In the genomic region with DNA sequence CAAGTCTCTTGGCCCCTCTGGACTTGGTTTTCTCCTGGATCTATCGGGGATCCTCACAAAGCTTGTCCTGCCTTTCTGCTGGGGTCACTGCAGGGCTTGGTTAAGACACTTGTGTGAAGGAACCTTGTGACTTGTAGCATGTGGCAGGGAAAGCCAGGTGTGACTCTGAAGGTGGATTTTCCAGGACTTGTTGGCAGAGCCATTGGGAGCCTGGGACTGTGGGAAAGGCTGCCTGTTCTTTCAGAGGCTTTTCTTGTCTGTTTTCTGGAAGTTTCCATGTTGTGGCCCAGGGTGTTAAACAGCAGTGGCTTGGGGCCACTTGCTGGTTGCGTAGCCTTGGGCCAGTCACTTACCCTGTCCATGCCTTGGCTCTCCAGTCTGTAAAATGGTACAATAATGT, we compare ENCODE assay signal across 14 cellular contexts.
"Had no signal": no experiment of that assay in that cellular context is flagged by ENCODE, and none has a peak within 500 bp of the region (broad histone marks: within the 10 kb centered on the region; RNA-seq: fewer than 3 reads in every experiment).

No MANE protein-coding gene starts in this region.

- ATAC-seq: naive thymus-derived CD4-positive, alpha-beta T cell; psoas muscle; sciatic nerve; T-cell had no signal

- H3K27me3 ChIP-seq: neutrophil, testis had no signal

- H3K9me3 ChIP-seq: neutrophil, psoas muscle, testis had no signal

- H3K27ac ChIP-seq: neutrophil, psoas muscle, SK-N-MC, WERI-Rb-1 had no signal

- DNase-seq: activated CD4-positive, alpha-beta T cell treated with anti-CD3 and anti-CD28 coated beads for 4 hours; activated naive CD4-positive, alpha-beta T cell treated with anti-CD3 and anti-CD28 coated beads, Interleukin-2, amount 10 ng/mL, durations not matched to agents 7 days and 5 days; kidney glomerular epithelial cell; midbrain; naive thymus-derived CD4-positive, alpha-beta T cell; psoas muscle; stimulated activated naive CD4-positive, alpha-beta T cell treated with Interleukin-2 at 50 U/mL for 16 hours; T-cell; testis; WERI-Rb-1 had no signal

- H3K4me3 ChIP-seq: lung, psoas muscle, SK-N-MC, testis had no signal
